16 cellular contexts compared by ENCODE assay signal in the genomic region with DNA sequence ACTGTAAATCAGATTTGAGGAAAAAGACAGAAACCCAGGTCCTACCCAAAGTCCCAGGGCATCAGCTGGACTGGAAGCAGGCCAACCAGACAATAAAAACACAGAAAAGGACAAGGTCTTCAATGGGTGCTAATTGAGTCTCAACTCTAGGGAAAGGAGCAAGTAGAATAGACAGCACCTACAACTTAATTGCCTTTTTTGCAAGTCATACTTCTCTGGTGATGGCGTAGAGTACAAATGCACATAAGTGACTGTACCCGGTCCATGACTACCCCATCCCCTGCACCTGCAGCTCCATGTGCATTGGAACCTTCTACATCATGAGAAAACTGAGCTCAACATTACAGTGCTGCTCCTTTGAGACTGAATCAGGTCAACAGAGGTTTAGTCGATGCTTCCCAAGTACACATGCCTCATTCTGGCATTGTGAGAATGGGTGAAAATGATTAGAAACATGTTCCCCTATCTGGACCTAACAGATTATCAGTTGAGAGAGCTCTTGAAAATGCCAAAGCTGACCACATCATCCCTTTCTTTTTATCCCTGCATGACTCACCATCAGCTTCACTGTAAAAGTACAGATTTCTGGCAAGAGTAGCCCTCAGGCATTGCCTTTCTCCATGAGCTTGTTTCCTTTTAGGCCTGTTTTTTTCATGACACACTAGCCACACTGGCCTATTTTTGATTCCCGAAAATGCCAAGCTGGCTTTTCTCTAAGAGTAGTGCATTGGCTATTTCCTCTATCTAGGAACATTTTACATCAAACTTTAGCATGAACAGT.
DNase-seq lines count a peak whose midpoint lies in the region; ATAC-seq, FAIRE-seq and TF ChIP-seq lines count a peak whose summit lies in the region.
"Had no signal": no experiment of that assay in that cellular context is flagged by ENCODE, and none has a peak within 500 bp of the region (broad histone marks: within the 10 kb centered on the region; RNA-seq: fewer than 3 reads in every experiment).

No MANE protein-coding gene starts in this region.

- no peaks in the 10 kb centered on the region for H3K4me1 Mint-ChIP-seq in CD4-positive, alpha-beta T cell (ENCODE audit: low read depth)

- H3K4me3 ChIP-seq in MM.1S (ENCODE audit: low read length) (no peak overlapping the region), bronchial epithelial cell (ENCODE audit: low read depth, low read length) (no peak overlapping the region), left lung (no peak overlapping the region)
- H3K4me3 ChIP-seq: cardiac muscle cell, uterus had no signal

- H3K4me2 ChIP-seq in MM.1S (ENCODE audit: low read depth, low read length), result peak overlapping the region; percentile 47

- no peak for TF ChIP-seq CTCF in MM.1S (IDR thresholded peaks at IDR 0.05; ENCODE audit: low read length)
- TF ChIP-seq CTCF in bronchial epithelial cell (IDR thresholded peaks at IDR 0.05; ENCODE audit: insufficient read depth, low read length, severe bottlenecking), result no peak
- TF ChIP-seq CTCF in left lung (IDR thresholded peaks at IDR 0.05), result no peak
- TF ChIP-seq CTCF in CD4-positive, alpha-beta T cell (IDR thresholded peaks at IDR 0.05), result no peak

- CTCF ChIA-PET in CD4-positive, alpha-beta T cell (lab: Charles Lee), result no interaction called here

- ATAC-seq in left lung (peak; percentile 54), GM21526 (IDR thresholded peaks at IDR 0.05; ENCODE audit: low FRiP score, unreplicated experiment) (no peak)
- no peak for ATAC-seq in CD4-positive, alpha-beta T cell (ENCODE audit: poor library complexity)

- no peaks in the 10 kb centered on the region for H3K9me3 Mint-ChIP-seq in CD4-positive, alpha-beta T cell

- H3K36me3 ChIP-seq in MM.1S (replicated peaks; ENCODE audit: insufficient read depth, low read length) (no peaks in the 10 kb centered on the region), bronchial epithelial cell (ENCODE audit: control insufficient read depth, insufficient read depth, low read length) (no peaks in the 10 kb centered on the region), left lung (no peaks in the 10 kb centered on the region)
- H3K36me3 ChIP-seq: cardiac muscle cell, uterus had no signal

- H3K4me3 Mint-ChIP-seq in CD4-positive, alpha-beta T cell, result no peak overlapping the region

- peak overlapping the region; percentile 4 for H2AFZ ChIP-seq in MM.1S (ENCODE audit: low read length)
- H2AFZ ChIP-seq: parathyroid adenoma had no signal

- FAIRE-seq in bronchial epithelial cell (lab: Jason Lieb, UNC), result no peak
- FAIRE-seq: D721Med, endothelial cell of umbilical vein had no signal

- H3K9ac ChIP-seq in MM.1S (ENCODE audit: low read length), result no peak overlapping the region
- H3K9ac ChIP-seq: parathyroid adenoma had no signal

- H3K9me2 ChIP-seq in MM.1S (replicated peaks; ENCODE audit: insufficient read depth, low read length), result no peaks in the 10 kb centered on the region

- no peaks in the 10 kb centered on the region for H3K79me2 ChIP-seq in MM.1S (ENCODE audit: low read length)
- H3K79me2 ChIP-seq: parathyroid adenoma had no signal

- peak; percentile 6 for DNase-seq in Ammon's horn (ENCODE audit: low spot score)
- DNase-seq in MM.1S, result peak; percentile 46
- DNase-seq in bronchial epithelial cell (ENCODE audit: low read depth), result peak; percentile 53
- DNase-seq in left lung, result no peak
- DNase-seq in SHP77 treated with DMSO at 0.1 percent for 48 hours (lab: John Stamatoyannopoulos, UW), result no peak
- DNase-seq in CD4-positive, alpha-beta T cell, result no peak
- no peak for DNase-seq in activated CD4-positive, CD25-positive, alpha-beta regulatory T cell (lab: John Stamatoyannopoulos, UW)
- DNase-seq: ACHN, Karpas-422, NCI-H2171, uterus had no signal

- peak overlapping the region; percentile 45; the same call in 1 of the 2 replicates for H3K27ac ChIP-seq in MM.1S (ENCODE audit: low read length)
- no peak overlapping the region for H3K27ac ChIP-seq in left lung
- H3K27ac ChIP-seq in CD4-positive, alpha-beta T cell (ENCODE audit: low read depth, low read length), result no peak overlapping the region
- H3K27ac ChIP-seq: cardiac muscle cell, parathyroid adenoma, uterus had no signal

- H3K4me1 ChIP-seq in MM.1S (ENCODE audit: low read length) (peaks cover 28% of the 10 kb centered on the region), left lung (no peaks in the 10 kb centered on the region)
- H3K4me1 ChIP-seq: parathyroid adenoma, uterus had no signal

- H3K9me3 ChIP-seq in MM.1S (replicated peaks; ENCODE audit: insufficient read depth, low read length) (no peaks in the 10 kb centered on the region), left lung (peaks cover 0 to 2% of the 10 kb centered on the region in 2 donors)
- no peaks in the 10 kb centered on the region for H3K9me3 ChIP-seq in CD4-positive, alpha-beta T cell (ENCODE audit: control insufficient read depth, low read length)
- H3K9me3 ChIP-seq: uterus had no signal

- intact Hi-C loops in left lung (cut with DNase I), result no loop called here
- intact Hi-C loops in CD4-positive, alpha-beta T cell (cut with DNase I, micrococcal nuclease), result no loop called here

- H4K20me1 ChIP-seq in MM.1S (ENCODE audit: insufficient read depth, low read length), result no peaks in the 10 kb centered on the region

- POLR2A ChIA-PET in CD4-positive, alpha-beta T cell (lab: Charles Lee), result no interaction called here

- H3F3A ChIP-seq in MM.1S (ENCODE audit: insufficient read depth, low read length), result peaks cover 10% of the 10 kb centered on the region; the same call in 1 of the 2 replicates

- H3K27ac Mint-ChIP-seq in CD4-positive, alpha-beta T cell, result no peak overlapping the region

- H3K36me3 Mint-ChIP-seq in CD4-positive, alpha-beta T cell (ENCODE audit: low read depth), result no peaks in the 10 kb centered on the region

- H3K27me3 ChIP-seq in MM.1S (replicated peaks; ENCODE audit: insufficient read depth, low read length) (no peaks in the 10 kb centered on the region), bronchial epithelial cell (ENCODE audit: control insufficient read depth, insufficient read depth, low read length) (no peaks in the 10 kb centered on the region), left lung (no peaks in the 10 kb centered on the region)
- no peaks in the 10 kb centered on the region for H3K27me3 ChIP-seq in CD4-positive, alpha-beta T cell (ENCODE audit: control insufficient read depth, insufficient read depth, low read length)
- H3K27me3 ChIP-seq: cardiac muscle cell, uterus had no signal

- no peaks in the 10 kb centered on the region for H3K27me3 Mint-ChIP-seq in CD4-positive, alpha-beta T cell

Comparison
In these comparisons a context has a peak if more than half of its experiments do, and no peak if none do; other contexts are left out.
1. DNase-seq: peak in Ammon's horn (single experiment), MM.1S (single experiment) and bronchial epithelial cell (single experiment); none in left lung (0 of 2), SHP77 treated with DMSO at 0.1 percent for 48 hours (single experiment), CD4-positive, alpha-beta T cell (0 of 10) and activated CD4-positive, CD25-positive, alpha-beta regulatory T cell (0 of 4).